6 cellular contexts compared by ENCODE assay signal in the genomic region with DNA sequence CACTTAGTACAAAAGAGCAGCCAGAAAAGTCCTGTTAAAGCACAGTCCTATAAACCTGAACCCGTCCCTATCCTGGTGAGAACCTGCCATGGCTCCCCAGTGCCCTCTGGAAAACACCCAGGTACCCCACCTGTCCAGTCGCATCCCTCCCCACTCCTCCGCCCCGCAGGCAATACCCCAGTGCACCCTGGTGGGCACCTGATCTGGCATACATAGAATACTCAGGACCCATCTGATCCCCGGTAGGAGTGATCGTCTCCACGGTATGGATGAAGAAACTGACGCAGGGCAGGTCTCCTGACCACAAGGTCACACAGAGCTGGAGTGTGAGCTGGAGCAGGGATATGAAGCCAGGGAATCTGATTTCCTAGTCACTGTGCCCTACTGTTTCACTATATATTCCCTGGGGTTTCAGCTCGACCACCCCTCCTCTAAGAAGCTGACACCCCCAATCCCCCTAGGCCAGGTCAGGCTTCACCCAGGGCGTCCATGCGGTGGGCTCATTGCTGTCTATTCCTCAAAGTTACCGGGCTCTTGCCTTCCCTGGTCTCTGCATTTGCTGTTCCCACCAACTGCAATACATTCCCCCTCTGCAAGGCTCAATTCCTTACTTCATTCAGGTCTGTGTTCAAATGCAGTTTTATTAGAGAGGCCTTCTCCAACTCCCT. TPM values are rescaled to one million over a fixed set of nuclear protein-coding genes. Genes with fewer than 3 reads are reported as not detected.
DNase-seq lines count a peak whose midpoint lies in the region; ATAC-seq and TF ChIP-seq lines count a peak whose summit lies in the region.

No MANE protein-coding gene starts in this region.

- POLR2A ChIA-PET in Panc1 (lab: Charles Lee) = interaction anchor here (1.2 kb wide), 1 partner anchor 51 kb away, joined by 3 read pairs; a partner anchor contains a TSS

- H3K4me3 ChIP-seq in Panc1 (ENCODE audit: low read depth in 2 of 2, low read length in 2 of 2) = peak overlapping the region; percentile 54 to 72
- H3K4me3 ChIP-seq in fibroblast of mammary gland (ENCODE audit: control insufficient read depth, low read depth, low read length) = peak overlapping the region; percentile 44
- H3K4me3 ChIP-seq in stomach = peak overlapping the region; percentile 63 to 73 (median 68)

- BruUV-seq in Panc1 (replicated peaks; lab: Mats Ljungman, UMichigan) = no TSS peak

- TF ChIP-seq POLR2A in stomach (IDR thresholded peaks at IDR 0.05) = no peak

- no peaks in the 10 kb centered on the region for H3K36me3 ChIP-seq in Panc1 (ENCODE audit: control insufficient read depth, insufficient read depth, low read length)
- H3K36me3 ChIP-seq in stomach = peaks cover 2 to 24% (median 14%) of the 10 kb centered on the region in 4 donors

- H3K27me3 ChIP-seq in Panc1 (ENCODE audit: control insufficient read depth, insufficient read depth, low read length) = no peaks in the 10 kb centered on the region
- no peaks in the 10 kb centered on the region for H3K27me3 ChIP-seq in stomach

- peak; percentile 17; the same call in 1 of the 2 replicates for ATAC-seq in Panc1

- no peak for DNase-seq in Panc1 (ENCODE audit: low read depth, low spot score)
- DNase-seq in fibroblast of mammary gland (ENCODE audit: low read depth) = peak; percentile 31
- DNase-seq in stomach = no peak
- DNase-seq in 8988T = no peak
- DNase-seq in NK-92 (lab: John Stamatoyannopoulos, UW; ENCODE audit: unreplicated experiment) = no peak
- no peak for DNase-seq in SW480 (ENCODE audit: low spot score)

- 31 to 54% (median 42%) methylated on average over 11 to 12 of the region's 12 CpGs for WGBS in stomach, 5 donors

- peaks cover 15% of the 10 kb centered on the region for H3K4me1 ChIP-seq in Panc1 (ENCODE audit: control insufficient read depth, insufficient read depth, low read length)
- H3K4me1 ChIP-seq in stomach = peaks cover 13 to 50% (median 25%) of the 10 kb centered on the region in 4 donors

- intact Hi-C loops in Panc1 (cut with micrococcal nuclease; ENCODE audit: unreplicated experiment) = no loop called here
- intact Hi-C loops in stomach (cut with DNase I; ENCODE audit: low total_unique reads) = no loop called here

- TF ChIP-seq CTCF in Panc1 (IDR thresholded peaks at IDR 0.05) (no peak), fibroblast of mammary gland (conservative IDR thresholded peaks at IDR 0.05; ENCODE audit: control insufficient read depth, insufficient read depth, low read depth, low read length) (no peak), stomach (IDR thresholded peaks at IDR 0.05) (no peak)

- TF ChIP-seq EP300 in stomach (IDR thresholded peaks at IDR 0.05) = no peak

- H3K9me3 ChIP-seq in Panc1 (ENCODE audit: control insufficient read depth, insufficient read depth, low read depth, low read length) (no peaks in the 10 kb centered on the region), stomach (no peaks in the 10 kb centered on the region)

- in situ Hi-C loops in Panc1 (cut with HindIII; ENCODE audit: low pct_unique_long_range_greater_than_20kb, low sequenced_read_pairs) = no loop called here

- CTCF ChIA-PET in Panc1 (lab: Charles Lee) = no interaction called here

- H3K27ac ChIP-seq in Panc1 (ENCODE audit: low read length) (peak overlapping the region; percentile 90), stomach (peak overlapping the region; percentile 82 to 95 (median 93))

RNA-seq across cellular contexts. Expression of a gene that starts 12.6 kb away (rescaled TPM):
- total RNA-seq in Panc1 (2021; ENCODE audit: unreplicated experiment) = 25.1 TPM
- polyA plus RNA-seq in Panc1 (2012; ENCODE audit: insufficient read length) = 11.6 TPM
- 10 to 100 TPM in 3 of 5 donors, 1 to 10 TPM in 2; 4.0 to 61.7 (median 12.3) TPM for total RNA-seq in stomach
- 10 to 100 TPM in 1 of 3 donors, 1 to 10 TPM in 2; 6.3 to 10.1 (median 7.9) TPM for polyA plus RNA-seq in stomach

RNA-seq across cellular contexts. Expression of a gene that starts 15.1 kb away (rescaled TPM):
- not detected for total RNA-seq in Panc1 (2021; ENCODE audit: unreplicated experiment)
- not detected for polyA plus RNA-seq in Panc1 (2012; ENCODE audit: insufficient read length)
- not detected for total RNA-seq in stomach
- polyA plus RNA-seq in stomach = not detected

RNA-seq across cellular contexts. Expression of a gene that starts 25.7 kb away (rescaled TPM):
- total RNA-seq in Panc1 (2021; ENCODE audit: unreplicated experiment) = 19.4 TPM
- polyA plus RNA-seq in Panc1 (2012; ENCODE audit: insufficient read length) = 20.4 TPM
- 10 to 100 TPM in 2 of 5 donors, 1 to 10 TPM in 3; 5.8 to 33.6 (median 7.6) TPM for total RNA-seq in stomach
- polyA plus RNA-seq in stomach = 1 to 10 TPM; 1.7 to 7.0 (median 4.2) TPM

RNA-seq across cellular contexts. Expression of a gene that starts 26.4 kb away (rescaled TPM):
- total RNA-seq in Panc1 (2021; ENCODE audit: unreplicated experiment) (496 TPM), stomach (100 to 1,000 TPM in 3 of 5 donors, 10 to 100 TPM in 2; 79.9 to 217 (median 127) TPM)
- 674 TPM for polyA plus RNA-seq in Panc1 (2012; ENCODE audit: insufficient read length)
- 100 to 1,000 TPM; 378 to 511 (median 467) TPM for polyA plus RNA-seq in stomach

RNA-seq across cellular contexts. Expression of a gene that starts 50.1 kb away (rescaled TPM):
- total RNA-seq in Panc1 (2021; ENCODE audit: unreplicated experiment) (2.0 TPM), stomach (10 to 100 TPM in 3 of 5 donors, 1 to 10 TPM in 2; 5.1 to 44.9 (median 11.9) TPM)
- 1.9 TPM for polyA plus RNA-seq in Panc1 (2012; ENCODE audit: insufficient read length)
- polyA plus RNA-seq in stomach = 1 to 10 TPM; 1.9 to 2.4 (median 2.1) TPM
